Comparison of ENCODE assay signal across 34 cellular contexts in the genomic region with DNA sequence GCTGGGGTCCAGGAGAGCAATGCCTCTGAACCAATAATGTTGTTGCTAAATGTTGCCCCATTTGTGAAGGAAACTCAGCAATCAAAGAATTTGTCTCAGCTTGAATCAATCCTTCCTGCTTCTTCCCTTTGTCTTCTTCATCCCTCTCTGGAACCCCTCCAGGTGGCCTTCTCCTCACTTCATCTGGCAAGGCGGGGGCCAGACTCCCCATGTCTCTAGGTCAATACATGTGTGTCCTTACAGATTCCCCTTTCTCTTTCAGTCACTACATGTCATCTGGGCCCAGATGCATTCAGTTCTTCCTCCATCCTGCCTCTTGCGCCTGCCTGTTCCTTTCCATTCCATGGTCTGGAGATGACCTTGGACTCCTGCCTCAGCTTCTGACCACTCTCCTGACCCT. TPM values are rescaled to one million over a fixed set of nuclear protein-coding genes. Genes with fewer than 3 reads are reported as not detected.
"Had no signal": no experiment of that assay in that cellular context is flagged by ENCODE, and none has a peak within 500 bp of the region (broad histone marks: within the 10 kb centered on the region; RNA-seq: fewer than 3 reads in every experiment).

No MANE protein-coding gene starts in this region.

- H3K4me3 ChIP-seq: dorsolateral prefrontal cortex, esophagus muscularis mucosa, gastroesophageal sphincter, heart left ventricle, hepatocyte, lower lobe of right lung, prostate gland, right atrium auricular region, smooth muscle cell, thyroid gland, vagina had no signal

- FAIRE-seq: colon, endothelial cell of umbilical vein, islet of Langerhans had no signal

- H3K27me3 ChIP-seq: hepatocyte, right atrium auricular region, thyroid gland, vagina had no signal

- H3K4me1 Mint-ChIP-seq: natural killer cell; stimulated activated naive CD8-positive, alpha-beta T cell treated with anti-CD3 and anti-CD28 coated beads, Interleukin-15, amount 100 ng/mL, for 72 hours had no signal

- H3K4me1 ChIP-seq: foreskin keratinocyte, gastroesophageal sphincter, parathyroid adenoma, prostate gland, right atrium auricular region, vagina had no signal

- H3K36me3 ChIP-seq: esophagus muscularis mucosa, gastroesophageal sphincter, heart left ventricle, lower lobe of right lung, prostate gland, right atrium auricular region, thyroid gland, vagina had no signal

- H3K9me3 ChIP-seq: lower lobe of right lung, prostate gland, thyroid gland, vagina had no signal

- H3K79me2 ChIP-seq: hepatocyte, parathyroid adenoma had no signal

- H3K9ac ChIP-seq: parathyroid adenoma had no signal

- H3K27ac ChIP-seq: dorsolateral prefrontal cortex, esophagus muscularis mucosa, foreskin keratinocyte, gastroesophageal sphincter, heart left ventricle, hepatocyte, lower lobe of right lung, parathyroid adenoma, prostate gland, right atrium auricular region, vagina had no signal

- H3K4me3 Mint-ChIP-seq: natural killer cell; stimulated activated naive CD8-positive, alpha-beta T cell treated with anti-CD3 and anti-CD28 coated beads, Interleukin-15, amount 100 ng/mL, for 72 hours had no signal

- H3K4me2 ChIP-seq: hepatocyte, smooth muscle cell had no signal

- H3K27ac Mint-ChIP-seq: natural killer cell had no signal

- DNase-seq: dorsolateral prefrontal cortex; effector CD8-positive, alpha-beta T cell; foreskin keratinocyte; kidney glomerular epithelial cell; left colon; left ventricle myocardium superior; lower lobe of right lung; natural killer cell; stimulated activated CD4-positive, alpha-beta T cell treated with anti-CD3 and anti-CD28 coated beads, Interleukin-12 subunit alpha, Interleukin-12 subunit beta, amount 100 ng/mL, for 4 hours; stimulated activated CD4-positive, alpha-beta T cell treated with anti-CD3 and anti-CD28 coated beads, Interleukin-1b, Interleukin-23, amount 100 ng/mL, for 48 hours; stimulated activated CD4-positive, alpha-beta T cell treated with anti-CD3 and anti-CD28 coated beads, Interleukin-4, amount 100 ng/mL, for 1 hour; stimulated activated CD8-positive, alpha-beta memory T cell treated with anti-CD3 and anti-CD28 coated beads, Interleukin-4, amount 100 ng/mL, for 48 hours; stimulated activated naive CD4-positive, alpha-beta T cell; stimulated activated naive CD8-positive, alpha-beta T cell treated with anti-CD3 and anti-CD28 coated beads, Interleukin-15, amount 100 ng/mL, for 72 hours; thyroid gland; trophoblast cell had no signal

- ATAC-seq: foreskin keratinocyte; gastroesophageal sphincter; heart left ventricle; left colon; left ventricle myocardium superior; lower lobe of right lung; natural killer cell; sciatic nerve; stimulated activated naive CD8-positive, alpha-beta T cell treated with anti-CD3 and anti-CD28 coated beads, Interleukin-15, amount 100 ng/mL, for 72 hours had no signal

- H2AFZ ChIP-seq: hepatocyte, parathyroid adenoma had no signal

RNA-seq across cellular contexts. Expression of gene LTF, which starts 8.0 kb away (rescaled TPM):
- total RNA-seq: endothelial cell of umbilical vein, epithelial cell of proximal tubule, fibroblast of lung, foreskin keratinocyte, smooth muscle cell, vagina had no signal

RNA-seq across cellular contexts. Expression of gene RTP3, which starts 25.0 kb away (rescaled TPM):
- total RNA-seq: dorsolateral prefrontal cortex, endothelial cell of umbilical vein, epithelial cell of proximal tubule, esophagus muscularis mucosa, fibroblast of lung, foreskin keratinocyte, gastroesophageal sphincter, heart left ventricle, left colon, left ventricle myocardium superior, lower lobe of right lung, natural killer cell, omental fat pad, right atrium auricular region, sciatic nerve, smooth muscle cell, temporal lobe, thyroid gland, ureter, vagina had no signal
